7 cellular contexts compared by ENCODE assay signal in the genomic region with DNA sequence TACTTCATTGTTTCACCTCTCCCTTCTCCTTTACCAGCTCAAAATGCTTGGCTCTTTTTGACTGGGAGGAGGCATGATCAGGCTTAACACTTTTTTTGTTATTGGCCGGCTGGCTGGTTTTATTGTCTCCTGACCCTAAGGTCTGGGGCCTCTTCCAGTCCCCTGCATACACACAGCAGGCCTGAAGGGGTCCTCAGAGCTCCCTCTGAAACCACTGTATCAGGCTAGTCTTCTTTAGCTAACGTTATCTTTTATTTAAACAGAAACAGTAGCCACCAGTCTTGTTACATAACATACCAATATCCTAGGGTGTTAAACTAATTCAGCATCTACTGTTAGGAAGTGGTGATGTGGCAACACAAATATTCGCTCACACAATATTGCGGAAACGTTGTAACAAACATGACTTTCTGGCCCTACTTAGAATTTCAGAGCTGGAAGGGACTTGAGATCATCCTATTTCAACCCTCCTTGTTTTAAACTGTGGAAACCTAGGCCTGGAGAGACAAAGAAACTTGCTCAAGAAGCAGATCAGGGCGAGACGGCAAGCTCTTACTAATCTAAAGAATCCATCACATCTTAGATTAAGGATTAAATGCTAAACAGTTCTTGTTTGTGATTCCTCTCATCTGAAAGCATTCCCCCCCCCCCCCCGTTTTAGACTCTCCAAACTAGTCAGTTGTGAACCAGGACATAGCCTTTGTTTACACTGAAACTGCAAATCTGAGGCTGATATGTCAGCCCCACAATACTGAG. TPM values are rescaled to one million over a fixed set of nuclear protein-coding genes. Genes with fewer than 3 reads are reported as not detected.
A peak's percentile ranks its signal among the peaks of the same experiment; 100 is the strongest.
DNase-seq lines count a peak whose midpoint lies in the region; ATAC-seq and TF ChIP-seq lines count a peak whose summit lies in the region.

No MANE protein-coding gene starts in this region.

- peak overlapping the region; percentile 77 to 83 for H3K27ac Mint-ChIP-seq in natural killer cell

- H3K9me3 Mint-ChIP-seq in natural killer cell = no peaks in the 10 kb centered on the region

- peaks cover 32 to 42% of the 10 kb centered on the region in 2 donors for H3K4me1 Mint-ChIP-seq in natural killer cell

- no peak overlapping the region; the same call in 1 of the 2 replicates for H3K4me3 ChIP-seq in HUES64 (ENCODE audit: low read length)
- no peak overlapping the region for H3K4me3 ChIP-seq in Panc1 (ENCODE audit: low read depth in 2 of 2, low read length in 2 of 2)
- no peak overlapping the region for H3K4me3 ChIP-seq in fibroblast of the aortic adventitia (ENCODE audit: low read depth, low read length)
- peak overlapping the region; percentile 96 for H3K4me3 ChIP-seq in upper lobe of right lung

- peak overlapping the region; percentile 42; the same call in 1 of the 2 replicates for H3K27ac ChIP-seq in HUES64 (ENCODE audit: low read depth, low read length)
- no peak overlapping the region for H3K27ac ChIP-seq in Panc1 (ENCODE audit: low read length)
- H3K27ac ChIP-seq in upper lobe of right lung = peak overlapping the region; percentile 92

- 35% methylated on average over 7 of the region's 8 CpGs for WGBS in HUES64

- peak; percentile 77 for DNase-seq in GM10266 (ENCODE audit: extremely low spot score)
- no peak for DNase-seq in Panc1 (ENCODE audit: low read depth, low spot score)
- DNase-seq in activated naive CD4-positive, alpha-beta T cell treated with Interleukin-2 at 50 U/mL for 16 hours = peak; percentile 51
- peak; percentile 89 for DNase-seq in fibroblast of the aortic adventitia (ENCODE audit: low read depth)
- DNase-seq in natural killer cell = peak; percentile 27
- peak; percentile 70 for DNase-seq in upper lobe of right lung

- H3K27me3 ChIP-seq in HUES64 (ENCODE audit: insufficient read depth, low read length) = peaks cover 25% of the 10 kb centered on the region
- peaks cover 4% of the 10 kb centered on the region; the same call in 1 of the 2 replicates for H3K27me3 ChIP-seq in Panc1 (ENCODE audit: control insufficient read depth, insufficient read depth, low read length)
- H3K27me3 ChIP-seq in upper lobe of right lung = no peaks in the 10 kb centered on the region

- H3K36me3 ChIP-seq in HUES64 (ENCODE audit: insufficient read depth, low read length) = no peaks in the 10 kb centered on the region
- no peaks in the 10 kb centered on the region; the same call in 1 of the 2 replicates for H3K36me3 ChIP-seq in Panc1 (ENCODE audit: control insufficient read depth, insufficient read depth, low read length)
- no peaks in the 10 kb centered on the region for H3K36me3 ChIP-seq in upper lobe of right lung

- no peak overlapping the region for H3K9ac ChIP-seq in HUES64 (ENCODE audit: low read depth, low read length)

- H3K4me1 ChIP-seq in HUES64 (ENCODE audit: insufficient read depth, low read length) = peaks cover 23% of the 10 kb centered on the region
- peaks cover 9% of the 10 kb centered on the region for H3K4me1 ChIP-seq in Panc1 (ENCODE audit: control insufficient read depth, insufficient read depth, low read length)
- H3K4me1 ChIP-seq in upper lobe of right lung = peaks cover 50% of the 10 kb centered on the region

- CTCF ChIA-PET in Panc1 (lab: Charles Lee) = interaction anchor here (0.5 to 1.0 kb wide), 4 partner anchors 94 to 110 kb away, joined by 3 to 8 read pairs (median 5); partner anchors contain the start of gene GDPD1

- peak overlapping the region; percentile 60 for H3K4me3 Mint-ChIP-seq in natural killer cell

- POLR2A ChIA-PET in Panc1 (lab: Charles Lee) = interaction anchor here (0.7 kb wide), 1 partner anchor 123 kb away, joined by 4 read pairs; no protein-coding TSS in a partner anchor

- TF ChIP-seq CTCF in GM10266 (IDR thresholded peaks at IDR 0.05; ENCODE audit: control insufficient read depth, insufficient read depth, low read depth, missing control alignments) (peak; percentile 83), Panc1 (IDR thresholded peaks at IDR 0.05) (peak; percentile 77), fibroblast of the aortic adventitia (IDR thresholded peaks at IDR 0.05; ENCODE audit: insufficient read depth, low read length) (peak; percentile 93), natural killer cell (IDR thresholded peaks at IDR 0.05) (peak; percentile 75), upper lobe of right lung (IDR thresholded peaks at IDR 0.05) (peak; percentile 85)

- in situ Hi-C loops in Panc1 (cut with HindIII; ENCODE audit: low pct_unique_long_range_greater_than_20kb, low sequenced_read_pairs) = no loop called here

- H3K27me3 Mint-ChIP-seq in natural killer cell (ENCODE audit: low read depth in 2 of 2) = no peaks in the 10 kb centered on the region

- BruUV-seq in Panc1 (replicated peaks; lab: Mats Ljungman, UMichigan) = no TSS peak

- H3K9me3 ChIP-seq in HUES64 (ENCODE audit: insufficient read depth, low read depth, low read length) = no peaks in the 10 kb centered on the region
- H3K9me3 ChIP-seq in Panc1 (ENCODE audit: control insufficient read depth, insufficient read depth, low read depth, low read length) = no peaks in the 10 kb centered on the region
- H3K9me3 ChIP-seq in upper lobe of right lung = no peaks in the 10 kb centered on the region

- ATAC-seq in Panc1 (peak; percentile 68; the same call in 1 of the 2 replicates), natural killer cell (peak; percentile 65 to 80 (median 66)), upper lobe of right lung (peak; percentile 70)

- intact Hi-C loops in Panc1 (cut with micrococcal nuclease; ENCODE audit: unreplicated experiment) (loop anchor here (5.0 kb wide), 1 partner anchor 113 kb away; no protein-coding TSS in a partner anchor), natural killer cell (cut with micrococcal nuclease) (loop anchor here (1.0 kb wide), 1 partner anchor 111 kb away; no protein-coding TSS in a partner anchor), upper lobe of right lung (cut with DNase I) (loop anchor here (10.0 kb wide), 1 partner anchor 105 kb away; no protein-coding TSS in a partner anchor)

- no peaks in the 10 kb centered on the region for H3K36me3 Mint-ChIP-seq in natural killer cell

RNA-seq across cellular contexts. Expression of gene YPEL2, which starts 1.7 kb away (rescaled TPM):
- 1.5 TPM for polyA plus RNA-seq in HUES64 (2013, experiment 1 of 2)
- polyA plus RNA-seq in HUES64 (2013, experiment 2 of 2) = 3.1 TPM
- total RNA-seq in Panc1 (2021; ENCODE audit: unreplicated experiment) (1.1 TPM), fibroblast of the aortic adventitia (ENCODE audit: low replicate concordance) (10.8 and 22.7 TPM in 2 replicates), natural killer cell (10 to 100 TPM; 30.5 to 35.6 (median 33.5) TPM), upper lobe of right lung (19.6 TPM)
- 1.4 TPM for polyA plus RNA-seq in Panc1 (2012; ENCODE audit: insufficient read length)
